In the genomic region with DNA sequence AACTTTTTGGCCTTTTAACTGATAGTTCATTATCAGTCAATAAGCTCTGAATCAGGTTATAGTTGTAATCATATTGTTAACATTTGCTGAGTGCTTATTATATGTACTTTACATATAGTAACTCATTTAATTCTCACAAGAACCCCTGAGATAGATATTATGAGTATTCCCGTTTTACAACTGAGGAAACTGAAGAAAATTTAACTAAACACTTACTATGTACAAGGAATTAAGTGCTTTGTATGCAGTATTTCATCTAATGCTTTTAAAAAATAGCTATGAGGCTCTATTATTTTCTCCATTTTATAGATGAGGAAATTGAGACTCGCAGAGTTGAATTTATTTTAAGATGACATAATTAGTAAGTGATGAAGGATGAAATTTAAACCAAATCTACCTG, we compare ENCODE assay signal across 1 cellular context.
TF ChIP-seq lines count a peak whose summit lies in the region.

No MANE protein-coding gene starts in this region.

TF ChIP-seq in GM23338, 12 proteins besides CTCF, POLR2A, EP300 and RAD21:
- TF ChIP-seq CREB1 (CRISPR knock-in tag; IDR thresholded peaks at IDR 0.05; ENCODE audit: low read depth) (no peak), POLR2AphosphoS5 (IDR thresholded peaks at IDR 0.05; ENCODE audit: low read depth) (no peak), ZNF114 (CRISPR knock-in tag; IDR thresholded peaks at IDR 0.05) (no peak), EZH2phosphoT487 (IDR thresholded peaks at IDR 0.05; ENCODE audit: unreplicated experiment) (no peak), NANOG (IDR thresholded peaks at IDR 0.05; ENCODE audit: borderline replicate concordance) (no peak), ZNF331 (CRISPR knock-in tag; IDR thresholded peaks at IDR 0.05; ENCODE audit: low read depth) (no peak), REST (IDR thresholded peaks at IDR 0.05; ENCODE audit: unreplicated experiment) (no peak), JUNB (IDR thresholded peaks at IDR 0.05; ENCODE audit: unreplicated experiment) (no peak), STAT1 (IDR thresholded peaks at IDR 0.05; ENCODE audit: unreplicated experiment) (no peak)
- TF ChIP-seq, protein P1, sequence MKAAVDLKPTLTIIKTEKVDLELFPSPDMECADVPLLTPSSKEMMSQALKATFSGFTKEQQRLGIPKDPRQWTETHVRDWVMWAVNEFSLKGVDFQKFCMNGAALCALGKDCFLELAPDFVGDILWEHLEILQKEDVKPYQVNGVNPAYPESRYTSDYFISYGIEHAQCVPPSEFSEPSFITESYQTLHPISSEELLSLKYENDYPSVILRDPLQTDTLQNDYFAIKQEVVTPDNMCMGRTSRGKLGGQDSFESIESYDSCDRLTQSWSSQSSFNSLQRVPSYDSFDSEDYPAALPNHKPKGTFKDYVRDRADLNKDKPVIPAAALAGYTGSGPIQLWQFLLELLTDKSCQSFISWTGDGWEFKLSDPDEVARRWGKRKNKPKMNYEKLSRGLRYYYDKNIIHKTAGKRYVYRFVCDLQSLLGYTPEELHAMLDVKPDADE (IDR thresholded peaks at IDR 0.05) = no peak
- TF ChIP-seq, protein P2, sequence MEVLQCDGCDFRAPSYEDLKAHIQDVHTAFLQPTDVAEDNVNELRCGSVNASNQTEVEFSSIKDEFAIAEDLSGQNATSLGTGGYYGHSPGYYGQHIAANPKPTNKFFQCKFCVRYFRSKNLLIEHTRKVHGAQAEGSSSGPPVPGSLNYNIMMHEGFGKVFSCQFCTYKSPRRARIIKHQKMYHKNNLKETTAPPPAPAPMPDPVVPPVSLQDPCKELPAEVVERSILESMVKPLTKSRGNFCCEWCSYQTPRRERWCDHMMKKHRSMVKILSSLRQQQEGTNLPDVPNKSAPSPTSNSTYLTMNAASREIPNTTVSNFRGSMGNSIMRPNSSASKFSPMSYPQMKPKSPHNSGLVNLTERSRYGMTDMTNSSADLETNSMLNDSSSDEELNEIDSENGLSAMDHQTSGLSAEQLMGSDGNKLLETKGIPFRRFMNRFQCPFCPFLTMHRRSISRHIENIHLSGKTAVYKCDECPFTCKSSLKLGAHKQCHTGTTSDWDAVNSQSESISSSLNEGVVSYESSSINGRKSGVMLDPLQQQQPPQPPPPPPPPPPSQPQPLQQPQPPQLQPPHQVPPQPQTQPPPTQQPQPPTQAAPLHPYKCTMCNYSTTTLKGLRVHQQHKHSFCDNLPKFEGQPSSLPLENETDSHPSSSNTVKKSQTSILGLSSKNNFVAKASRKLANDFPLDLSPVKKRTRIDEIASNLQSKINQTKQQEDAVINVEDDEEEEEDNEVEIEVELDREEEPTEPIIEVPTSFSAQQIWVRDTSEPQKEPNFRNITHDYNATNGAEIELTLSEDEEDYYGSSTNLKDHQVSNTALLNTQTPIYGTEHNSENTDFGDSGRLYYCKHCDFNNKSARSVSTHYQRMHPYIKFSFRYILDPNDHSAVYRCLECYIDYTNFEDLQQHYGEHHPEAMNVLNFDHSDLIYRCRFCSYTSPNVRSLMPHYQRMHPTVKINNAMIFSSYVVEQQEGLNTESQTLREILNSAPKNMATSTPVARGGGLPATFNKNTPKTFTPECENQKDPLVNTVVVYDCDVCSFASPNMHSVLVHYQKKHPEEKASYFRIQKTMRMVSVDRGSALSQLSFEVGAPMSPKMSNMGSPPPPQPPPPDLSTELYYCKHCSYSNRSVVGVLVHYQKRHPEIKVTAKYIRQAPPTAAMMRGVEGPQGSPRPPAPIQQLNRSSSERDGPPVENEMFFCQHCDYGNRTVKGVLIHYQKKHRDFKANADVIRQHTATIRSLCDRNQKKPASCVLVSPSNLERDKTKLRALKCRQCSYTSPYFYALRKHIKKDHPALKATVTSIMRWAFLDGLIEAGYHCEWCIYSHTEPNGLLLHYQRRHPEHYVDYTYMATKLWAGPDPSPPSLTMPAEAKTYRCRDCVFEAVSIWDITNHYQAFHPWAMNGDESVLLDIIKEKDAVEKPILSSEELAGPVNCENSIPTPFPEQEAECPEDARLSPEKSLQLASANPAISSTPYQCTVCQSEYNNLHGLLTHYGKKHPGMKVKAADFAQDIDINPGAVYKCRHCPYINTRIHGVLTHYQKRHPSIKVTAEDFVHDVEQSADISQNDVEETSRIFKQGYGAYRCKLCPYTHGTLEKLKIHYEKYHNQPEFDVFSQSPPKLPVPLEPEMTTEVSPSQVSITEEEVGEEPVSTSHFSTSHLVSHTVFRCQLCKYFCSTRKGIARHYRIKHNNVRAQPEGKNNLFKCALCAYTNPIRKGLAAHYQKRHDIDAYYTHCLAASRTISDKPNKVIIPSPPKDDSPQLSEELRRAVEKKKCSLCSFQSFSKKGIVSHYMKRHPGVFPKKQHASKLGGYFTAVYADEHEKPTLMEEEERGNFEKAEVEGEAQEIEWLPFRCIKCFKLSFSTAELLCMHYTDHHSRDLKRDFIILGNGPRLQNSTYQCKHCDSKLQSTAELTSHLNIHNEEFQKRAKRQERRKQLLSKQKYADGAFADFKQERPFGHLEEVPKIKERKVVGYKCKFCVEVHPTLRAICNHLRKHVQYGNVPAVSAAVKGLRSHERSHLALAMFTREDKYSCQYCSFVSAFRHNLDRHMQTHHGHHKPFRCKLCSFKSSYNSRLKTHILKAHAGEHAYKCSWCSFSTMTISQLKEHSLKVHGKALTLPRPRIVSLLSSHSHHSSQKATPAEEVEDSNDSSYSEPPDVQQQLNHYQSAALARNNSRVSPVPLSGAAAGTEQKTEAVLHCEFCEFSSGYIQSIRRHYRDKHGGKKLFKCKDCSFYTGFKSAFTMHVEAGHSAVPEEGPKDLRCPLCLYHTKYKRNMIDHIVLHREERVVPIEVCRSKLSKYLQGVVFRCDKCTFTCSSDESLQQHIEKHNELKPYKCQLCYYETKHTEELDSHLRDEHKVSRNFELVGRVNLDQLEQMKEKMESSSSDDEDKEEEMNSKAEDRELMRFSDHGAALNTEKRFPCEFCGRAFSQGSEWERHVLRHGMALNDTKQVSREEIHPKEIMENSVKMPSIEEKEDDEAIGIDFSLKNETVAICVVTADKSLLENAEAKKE (CRISPR knock-in tag; IDR thresholded peaks at IDR 0.05) = no peak
TF ChIP-seq in GM23338: peak in this region for 0.
